In the genomic region with DNA sequence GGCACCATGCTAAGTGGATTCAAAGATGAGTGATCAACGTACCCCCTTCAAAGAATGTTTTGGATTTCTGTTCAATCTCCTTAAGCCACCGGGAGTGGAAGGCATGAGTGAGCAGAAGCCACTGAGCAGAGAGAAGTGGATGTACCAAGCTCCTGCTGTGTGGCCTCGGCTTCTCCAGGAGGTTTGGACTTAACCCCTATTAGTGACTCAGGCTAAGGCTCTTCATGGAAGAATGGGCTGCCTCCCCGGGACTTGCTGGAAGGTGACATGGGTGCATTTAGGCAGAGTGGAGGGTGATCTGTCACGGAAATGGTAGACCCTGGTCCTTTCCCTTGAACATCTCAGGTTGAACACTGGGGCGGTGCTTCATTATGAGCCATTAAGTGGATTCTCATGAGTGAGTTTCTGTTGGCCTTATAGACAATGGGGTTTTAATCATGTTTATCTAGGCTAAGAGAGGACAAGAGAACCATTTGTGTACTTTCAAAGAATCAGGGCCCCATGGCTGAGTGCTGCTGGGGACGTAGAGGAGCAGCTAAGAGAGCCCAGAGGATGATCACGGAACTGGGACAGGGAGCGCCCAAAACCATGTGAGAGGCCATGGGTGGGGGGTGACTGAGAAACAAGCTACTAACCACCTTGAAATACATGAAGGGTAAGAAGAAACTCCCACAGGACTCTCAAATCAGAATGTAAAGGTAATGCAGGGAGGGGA, we compare ENCODE assay signal across 19 cellular contexts.
"Had no signal": no experiment of that assay in that cellular context is flagged by ENCODE, and none has a peak within 500 bp of the region (broad histone marks: within the 10 kb centered on the region; RNA-seq: fewer than 3 reads in every experiment).

No MANE protein-coding gene starts in this region.

- H3K4me3 Mint-ChIP-seq: natural killer cell treated with Interleukin-12 subunit alpha and Interleukin-12 subunit beta and Interleukin-15 and Interleukin-18, amount 100 ng/mL, for 72 hours; stimulated activated naive B cell treated with anti-CD40 and anti-IgM and Interleukin-4, amounts not matched to agents 10 μg/mL and 1 μg/mL and 100 μg/mL, for 72 hours; stimulated activated naive CD8-positive, alpha-beta T cell treated with anti-CD3 and anti-CD28 coated beads, Interleukin-15, amount 100 ng/mL, for 72 hours had no signal

- DNase-seq: cortex of kidney; dorsolateral prefrontal cortex; effector CD8-positive, alpha-beta T cell; foreskin melanocyte; head of caudate nucleus; kidney; left colon; left ventricle myocardium superior; mesenchymal stem cell; midbrain; posterior cingulate gyrus; stimulated activated CD4-positive, alpha-beta T cell treated with anti-CD3 and anti-CD28 coated beads, Interleukin-2, amount 100 ng/mL, for 24 hours; stimulated activated CD4-positive, alpha-beta T cell treated with anti-CD3 and anti-CD28 coated beads, Interleukin-4, amount 100 ng/mL, for 4 hours; stimulated activated naive B cell treated with anti-CD40 and anti-IgM and Interleukin-4, amounts not matched to agents 10 μg/mL and 1 μg/mL and 100 μg/mL, for 72 hours; stimulated activated naive CD8-positive, alpha-beta T cell treated with anti-CD3 and anti-CD28 coated beads, Interleukin-15, amount 100 ng/mL, for 72 hours; testis; transverse colon had no signal

- ATAC-seq: left ventricle myocardium superior; natural killer cell treated with Interleukin-12 subunit alpha and Interleukin-12 subunit beta and Interleukin-15 and Interleukin-18, amount 100 ng/mL, for 72 hours; sciatic nerve; stimulated activated naive CD8-positive, alpha-beta T cell treated with anti-CD3 and anti-CD28 coated beads, Interleukin-15, amount 100 ng/mL, for 72 hours had no signal

- H3K9me3 Mint-ChIP-seq: natural killer cell treated with Interleukin-12 subunit alpha and Interleukin-12 subunit beta and Interleukin-15 and Interleukin-18, amount 100 ng/mL, for 72 hours; stimulated activated naive B cell treated with anti-CD40 and anti-IgM and Interleukin-4, amounts not matched to agents 10 μg/mL and 1 μg/mL and 100 μg/mL, for 72 hours; stimulated activated naive CD8-positive, alpha-beta T cell treated with anti-CD3 and anti-CD28 coated beads, Interleukin-15, amount 100 ng/mL, for 72 hours had no signal

- H3K36me3 Mint-ChIP-seq: stimulated activated naive B cell treated with anti-CD40 and anti-IgM and Interleukin-4, amounts not matched to agents 10 μg/mL and 1 μg/mL and 100 μg/mL, for 72 hours had no signal

- H3K27ac Mint-ChIP-seq: natural killer cell treated with Interleukin-12 subunit alpha and Interleukin-12 subunit beta and Interleukin-15 and Interleukin-18, amount 100 ng/mL, for 72 hours; stimulated activated naive B cell treated with anti-CD40 and anti-IgM and Interleukin-4, amounts not matched to agents 10 μg/mL and 1 μg/mL and 100 μg/mL, for 72 hours; stimulated activated naive CD8-positive, alpha-beta T cell treated with anti-CD3 and anti-CD28 coated beads, Interleukin-15, amount 100 ng/mL, for 72 hours had no signal
